8 cellular contexts compared by ENCODE assay signal in genomic region chr4:154332681-154333421, GRCh38.
DNase-seq lines count a peak whose midpoint lies in the region; ATAC-seq, FAIRE-seq and TF ChIP-seq lines count a peak whose summit lies in the region.

No MANE protein-coding gene starts in this region.

- peaks cover 31% of the 10 kb centered on the region for H3K27me3 Mint-ChIP-seq in activated naive CD4-positive, alpha-beta T cell treated with anti-CD3 and anti-CD28 coated beads, Interleukin-2, amount 10 ng/mL, durations not matched to agents 7 days and 5 days

- DNase-seq in GM12891 (ENCODE audit: insufficient read length, low spot score) (no peak), Peyer's patch (peak in 2 of 3 donors; percentile 64 to 74), COR-L47 (lab: John Stamatoyannopoulos, UW) (no peak), DMS79 treated with DMSO at 0.1 percent for 48 hours (lab: John Stamatoyannopoulos, UW) (no peak)
- peak; percentile 75 for DNase-seq in activated naive CD4-positive, alpha-beta T cell treated with anti-CD3 and anti-CD28 coated beads, Interleukin-2, amount 10 ng/mL, durations not matched to agents 7 days and 5 days
- DNase-seq in stimulated activated CD4-positive, alpha-beta T cell treated with anti-CD3 and anti-CD28 coated beads, Interleukin-1b, Interleukin-23, amount 100 ng/mL, for 4 hours (ENCODE audit: low read depth in 2 of 2), result peak; percentile 15 to 29

- H3K9me3 ChIP-seq in Peyer's patch (no peaks in the 10 kb centered on the region), iPS-18a (ENCODE audit: control insufficient read depth, low read depth, low read length) (no peaks in the 10 kb centered on the region)

- peaks cover 13% of the 10 kb centered on the region for H3K4me1 Mint-ChIP-seq in activated naive CD4-positive, alpha-beta T cell treated with anti-CD3 and anti-CD28 coated beads, Interleukin-2, amount 10 ng/mL, durations not matched to agents 7 days and 5 days

- FAIRE-seq in GM12891 (lab: Jason Lieb, UNC), result peak; percentile 91

- peak; percentile 74 for ATAC-seq in HG02852 (IDR thresholded peaks at IDR 0.05; ENCODE audit: unreplicated experiment)

- CTCF ChIA-PET in activated naive CD4-positive, alpha-beta T cell treated with anti-CD3 and anti-CD28 coated beads, Interleukin-2, amount 10 ng/mL, durations not matched to agents 7 days and 5 days (lab: Charles Lee), result interaction anchor here (0.6 to 3.3 kb wide), 4 partner anchors 16 to 174 kb away, joined by 3 to 17 read pairs (median 4); no protein-coding TSS in a partner anchor

- no peaks in the 10 kb centered on the region for H3K9me3 Mint-ChIP-seq in activated naive CD4-positive, alpha-beta T cell treated with anti-CD3 and anti-CD28 coated beads, Interleukin-2, amount 10 ng/mL, durations not matched to agents 7 days and 5 days

- H3K4me1 ChIP-seq in Peyer's patch (no peaks in the 10 kb centered on the region), iPS-18a (ENCODE audit: control insufficient read depth, low read depth, low read length) (peaks cover 5% of the 10 kb centered on the region)

- peak in 1 of 6 experiments; percentile 8 for TF ChIP-seq CTCF in Peyer's patch (IDR thresholded peaks at IDR 0.05)

- no peak overlapping the region for H3K27ac ChIP-seq in Peyer's patch
- no peak overlapping the region for H3K27ac ChIP-seq in iPS-18a (ENCODE audit: low read length)

- H3K4me3 ChIP-seq in Peyer's patch (peak overlapping the region; percentile 14 to 34 (median 28)), iPS-18a (ENCODE audit: low read length) (peak overlapping the region; percentile 54)

- TF ChIP-seq POLR2A in GM12891 (IDR thresholded peaks at IDR 0.05; ENCODE audit: low read depth, low read length) (no peak), Peyer's patch (IDR thresholded peaks at IDR 0.05) (no peak)

- peak overlapping the region; percentile 69 for H3K4me3 Mint-ChIP-seq in activated naive CD4-positive, alpha-beta T cell treated with anti-CD3 and anti-CD28 coated beads, Interleukin-2, amount 10 ng/mL, durations not matched to agents 7 days and 5 days

- H3K27me3 ChIP-seq in Peyer's patch (no peaks in the 10 kb centered on the region), iPS-18a (ENCODE audit: control insufficient read depth, insufficient read depth, low read length) (peaks cover 29% of the 10 kb centered on the region)

- H3K36me3 Mint-ChIP-seq in activated naive CD4-positive, alpha-beta T cell treated with anti-CD3 and anti-CD28 coated beads, Interleukin-2, amount 10 ng/mL, durations not matched to agents 7 days and 5 days, result no peaks in the 10 kb centered on the region

- H3K36me3 ChIP-seq in Peyer's patch (no peaks in the 10 kb centered on the region), iPS-18a (ENCODE audit: control insufficient read depth, low read depth, low read length) (no peaks in the 10 kb centered on the region)

- H3K9ac ChIP-seq in iPS-18a (ENCODE audit: low read length), result no peak overlapping the region

- no peak overlapping the region for H3K27ac Mint-ChIP-seq in activated naive CD4-positive, alpha-beta T cell treated with anti-CD3 and anti-CD28 coated beads, Interleukin-2, amount 10 ng/mL, durations not matched to agents 7 days and 5 days

TF ChIP-seq in GM12891, 5 proteins besides CTCF, POLR2A, EP300 and RAD21:
- TF ChIP-seq POU2F2 (IDR thresholded peaks at IDR 0.05; ENCODE audit: low read depth, low read length) (no peak), TAF1 (IDR thresholded peaks at IDR 0.05; ENCODE audit: low read depth, low read length) (no peak)
TF ChIP-seq in GM12891: peak in this region for 0.

Comparison
In these comparisons a context has a peak if more than half of its experiments do, and no peak if none do; other contexts are left out.
1. DNase-seq: peak in Peyer's patch (2 of 3), activated naive CD4-positive, alpha-beta T cell treated with anti-CD3 and anti-CD28 coated beads, Interleukin-2, amount 10 ng/mL, durations not matched to agents 7 days and 5 days (single experiment) and stimulated activated CD4-positive, alpha-beta T cell treated with anti-CD3 and anti-CD28 coated beads, Interleukin-1b, Interleukin-23, amount 100 ng/mL, for 4 hours (2 of 2); none in GM12891 (single experiment), COR-L47 (single experiment) and DMS79 treated with DMSO at 0.1 percent for 48 hours (single experiment).